1 cellular context compared by ENCODE assay signal in the genomic region with DNA sequence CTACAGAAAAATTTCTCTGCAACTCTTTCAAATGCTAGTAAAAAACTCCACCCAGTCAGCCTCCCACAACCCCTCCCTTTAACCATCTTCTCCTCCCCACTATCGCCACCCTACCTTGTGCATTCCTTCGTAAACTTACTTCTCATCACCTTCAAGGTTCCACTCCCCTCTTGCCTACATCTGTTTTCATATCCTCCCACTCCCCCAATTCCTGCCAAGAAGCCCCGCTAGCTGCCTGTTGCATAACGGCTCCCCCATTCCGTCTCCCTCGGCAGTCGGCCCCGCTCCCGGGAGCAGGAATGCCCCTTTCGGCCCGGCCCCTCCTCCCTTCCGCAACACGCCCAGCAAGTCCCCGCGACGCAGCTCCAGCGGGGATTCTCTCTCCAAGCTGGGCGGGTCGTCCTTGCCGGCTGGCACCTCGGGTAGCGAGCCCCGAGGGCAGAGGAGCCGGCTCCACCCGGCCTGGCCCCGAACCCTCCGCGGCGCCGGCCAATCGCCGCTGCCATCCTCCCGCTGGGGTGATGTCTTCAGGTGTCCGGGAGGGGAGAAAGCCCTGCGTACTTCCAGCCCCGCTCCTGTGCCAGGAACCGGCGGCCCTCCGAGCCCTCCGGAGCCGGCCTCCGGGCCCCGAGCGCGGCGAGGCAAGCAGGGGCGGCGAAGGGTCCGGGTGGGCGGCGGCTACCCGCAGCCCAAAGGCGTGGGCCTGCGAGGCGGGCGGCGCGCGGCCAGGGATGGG.
TF ChIP-seq lines count a peak whose summit lies in the region.

No MANE protein-coding gene starts in this region.

TF ChIP-seq in HEK293, 187 proteins besides CTCF, POLR2A, EP300 and RAD21 (continued from another document and continues in another):
- TF ChIP-seq, protein P1, sequence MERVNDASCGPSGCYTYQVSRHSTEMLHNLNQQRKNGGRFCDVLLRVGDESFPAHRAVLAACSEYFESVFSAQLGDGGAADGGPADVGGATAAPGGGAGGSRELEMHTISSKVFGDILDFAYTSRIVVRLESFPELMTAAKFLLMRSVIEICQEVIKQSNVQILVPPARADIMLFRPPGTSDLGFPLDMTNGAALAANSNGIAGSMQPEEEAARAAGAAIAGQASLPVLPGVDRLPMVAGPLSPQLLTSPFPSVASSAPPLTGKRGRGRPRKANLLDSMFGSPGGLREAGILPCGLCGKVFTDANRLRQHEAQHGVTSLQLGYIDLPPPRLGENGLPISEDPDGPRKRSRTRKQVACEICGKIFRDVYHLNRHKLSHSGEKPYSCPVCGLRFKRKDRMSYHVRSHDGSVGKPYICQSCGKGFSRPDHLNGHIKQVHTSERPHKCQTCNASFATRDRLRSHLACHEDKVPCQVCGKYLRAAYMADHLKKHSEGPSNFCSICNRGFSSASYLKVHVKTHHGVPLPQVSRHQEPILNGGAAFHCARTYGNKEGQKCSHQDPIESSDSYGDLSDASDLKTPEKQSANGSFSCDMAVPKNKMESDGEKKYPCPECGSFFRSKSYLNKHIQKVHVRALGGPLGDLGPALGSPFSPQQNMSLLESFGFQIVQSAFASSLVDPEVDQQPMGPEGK (tag by site-specific recombination; IDR thresholded peaks at IDR 0.05) = peak; percentile 95
- no peak for TF ChIP-seq GLI4 (tag by site-specific recombination; IDR thresholded peaks at IDR 0.05)
- no peak for TF ChIP-seq TRIM28 (IDR thresholded peaks at IDR 0.05; ENCODE audit: borderline replicate concordance, low read length)
- TF ChIP-seq, protein P2, sequence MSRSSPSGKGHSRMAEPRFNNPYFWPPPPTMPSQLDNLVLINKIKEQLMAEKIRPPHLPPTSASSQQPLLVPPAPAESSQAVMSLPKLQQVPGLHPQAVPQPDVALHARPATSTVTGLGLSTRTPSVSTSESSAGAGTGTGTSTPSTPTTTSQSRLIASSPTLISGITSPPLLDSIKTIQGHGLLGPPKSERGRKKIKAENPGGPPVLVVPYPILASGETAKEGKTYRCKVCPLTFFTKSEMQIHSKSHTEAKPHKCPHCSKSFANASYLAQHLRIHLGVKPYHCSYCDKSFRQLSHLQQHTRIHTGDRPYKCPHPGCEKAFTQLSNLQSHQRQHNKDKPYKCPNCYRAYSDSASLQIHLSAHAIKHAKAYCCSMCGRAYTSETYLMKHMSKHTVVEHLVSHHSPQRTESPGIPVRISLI (tag by site-specific recombination; IDR thresholded peaks at IDR 0.05) = no peak
- no peak for TF ChIP-seq ZFP3 (tag by site-specific recombination; IDR thresholded peaks at IDR 0.05; ENCODE audit: low read depth)
- TF ChIP-seq, protein P3, sequence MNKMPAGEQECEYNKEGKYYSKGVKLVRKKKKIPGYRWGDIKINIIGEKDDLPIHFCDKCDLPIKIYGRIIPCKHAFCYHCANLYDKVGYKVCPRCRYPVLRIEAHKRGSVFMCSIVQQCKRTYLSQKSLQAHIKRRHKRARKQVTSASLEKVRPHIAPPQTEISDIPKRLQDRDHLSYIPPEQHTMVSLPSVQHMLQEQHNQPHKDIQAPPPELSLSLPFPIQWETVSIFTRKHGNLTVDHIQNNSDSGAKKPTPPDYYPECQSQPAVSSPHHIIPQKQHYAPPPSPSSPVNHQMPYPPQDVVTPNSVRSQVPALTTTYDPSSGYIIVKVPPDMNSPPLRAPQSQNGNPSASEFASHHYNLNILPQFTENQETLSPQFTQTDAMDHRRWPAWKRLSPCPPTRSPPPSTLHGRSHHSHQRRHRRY (tag by site-specific recombination; IDR thresholded peaks at IDR 0.05) = no peak
- TF ChIP-seq, protein P4, sequence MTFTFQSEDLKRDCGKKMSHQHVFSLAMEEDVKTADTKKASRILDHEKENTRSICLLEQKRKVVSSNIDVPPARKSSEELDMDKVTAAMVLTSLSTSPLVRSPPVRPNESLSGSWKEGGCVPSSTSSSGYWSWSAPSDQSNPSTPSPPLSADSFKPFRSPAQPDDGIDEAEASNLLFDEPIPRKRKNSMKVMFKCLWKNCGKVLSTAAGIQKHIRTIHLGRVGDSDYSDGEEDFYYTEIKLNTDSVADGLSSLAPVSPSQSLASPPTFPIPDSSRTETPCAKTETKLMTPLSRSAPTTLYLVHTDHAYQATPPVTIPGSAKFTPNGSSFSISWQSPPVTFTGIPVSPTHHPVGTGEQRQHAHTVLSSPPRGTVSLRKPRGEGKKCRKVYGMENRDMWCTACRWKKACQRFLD (tag by site-specific recombination; IDR thresholded peaks at IDR 0.05) = no peak
- no peak for TF ChIP-seq ZNF48 (tag by site-specific recombination; IDR thresholded peaks at IDR 0.05)
- TF ChIP-seq ZNF510 (tag by site-specific recombination; IDR thresholded peaks at IDR 0.05; ENCODE audit: insufficient replicate concordance) = no peak
- no peak for TF ChIP-seq ZNF521 (tag by site-specific recombination; IDR thresholded peaks at IDR 0.05)
- TF ChIP-seq WT1 (tag by site-specific recombination; IDR thresholded peaks at IDR 0.05) = peak; percentile 95
- no peak for TF ChIP-seq ZNF837 (tag by site-specific recombination; IDR thresholded peaks at IDR 0.05)
- no peak for TF ChIP-seq ZNF571 (tag by site-specific recombination; IDR thresholded peaks at IDR 0.05)
- no peak for TF ChIP-seq ZNF560 (tag by site-specific recombination; IDR thresholded peaks at IDR 0.05; ENCODE audit: borderline replicate concordance)
- no peak for TF ChIP-seq ZNF146 (tag by site-specific recombination; IDR thresholded peaks at IDR 0.05)
- no peak for TF ChIP-seq ZNF830 (tag by site-specific recombination; IDR thresholded peaks at IDR 0.05; ENCODE audit: low read depth)
- TF ChIP-seq ZNF350 (tag by site-specific recombination; IDR thresholded peaks at IDR 0.05) = no peak
- TF ChIP-seq, protein P5, sequence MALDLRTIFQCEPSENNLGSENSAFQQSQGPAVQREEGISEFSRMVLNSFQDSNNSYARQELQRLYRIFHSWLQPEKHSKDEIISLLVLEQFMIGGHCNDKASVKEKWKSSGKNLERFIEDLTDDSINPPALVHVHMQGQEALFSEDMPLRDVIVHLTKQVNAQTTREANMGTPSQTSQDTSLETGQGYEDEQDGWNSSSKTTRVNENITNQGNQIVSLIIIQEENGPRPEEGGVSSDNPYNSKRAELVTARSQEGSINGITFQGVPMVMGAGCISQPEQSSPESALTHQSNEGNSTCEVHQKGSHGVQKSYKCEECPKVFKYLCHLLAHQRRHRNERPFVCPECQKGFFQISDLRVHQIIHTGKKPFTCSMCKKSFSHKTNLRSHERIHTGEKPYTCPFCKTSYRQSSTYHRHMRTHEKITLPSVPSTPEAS (tag by site-specific recombination; IDR thresholded peaks at IDR 0.05) = no peak
- TF ChIP-seq, protein P6, sequence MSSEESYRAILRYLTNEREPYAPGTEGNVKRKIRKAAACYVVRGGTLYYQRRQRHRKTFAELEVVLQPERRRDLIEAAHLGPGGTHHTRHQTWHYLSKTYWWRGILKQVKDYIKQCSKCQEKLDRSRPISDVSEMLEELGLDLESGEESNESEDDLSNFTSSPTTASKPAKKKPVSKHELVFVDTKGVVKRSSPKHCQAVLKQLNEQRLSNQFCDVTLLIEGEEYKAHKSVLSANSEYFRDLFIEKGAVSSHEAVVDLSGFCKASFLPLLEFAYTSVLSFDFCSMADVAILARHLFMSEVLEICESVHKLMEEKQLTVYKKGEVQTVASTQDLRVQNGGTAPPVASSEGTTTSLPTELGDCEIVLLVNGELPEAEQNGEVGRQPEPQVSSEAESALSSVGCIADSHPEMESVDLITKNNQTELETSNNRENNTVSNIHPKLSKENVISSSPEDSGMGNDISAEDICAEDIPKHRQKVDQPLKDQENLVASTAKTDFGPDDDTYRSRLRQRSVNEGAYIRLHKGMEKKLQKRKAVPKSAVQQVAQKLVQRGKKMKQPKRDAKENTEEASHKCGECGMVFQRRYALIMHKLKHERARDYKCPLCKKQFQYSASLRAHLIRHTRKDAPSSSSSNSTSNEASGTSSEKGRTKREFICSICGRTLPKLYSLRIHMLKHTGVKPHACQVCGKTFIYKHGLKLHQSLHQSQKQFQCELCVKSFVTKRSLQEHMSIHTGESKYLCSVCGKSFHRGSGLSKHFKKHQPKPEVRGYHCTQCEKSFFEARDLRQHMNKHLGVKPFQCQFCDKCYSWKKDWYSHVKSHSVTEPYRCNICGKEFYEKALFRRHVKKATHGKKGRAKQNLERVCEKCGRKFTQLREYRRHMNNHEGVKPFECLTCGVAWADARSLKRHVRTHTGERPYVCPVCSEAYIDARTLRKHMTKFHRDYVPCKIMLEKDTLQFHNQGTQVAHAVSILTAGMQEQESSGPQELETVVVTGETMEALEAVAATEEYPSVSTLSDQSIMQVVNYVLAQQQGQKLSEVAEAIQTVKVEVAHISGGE (tag by site-specific recombination; conservative IDR thresholded peaks at IDR 0.05; ENCODE audit: low read depth) = peak; percentile 38
- no peak for TF ChIP-seq ZNF404 (tag by site-specific recombination; IDR thresholded peaks at IDR 0.05)
- peak; percentile 66 for TF ChIP-seq ZNF366 (tag by site-specific recombination; conservative IDR thresholded peaks at IDR 0.05)
- TF ChIP-seq, protein P7, sequence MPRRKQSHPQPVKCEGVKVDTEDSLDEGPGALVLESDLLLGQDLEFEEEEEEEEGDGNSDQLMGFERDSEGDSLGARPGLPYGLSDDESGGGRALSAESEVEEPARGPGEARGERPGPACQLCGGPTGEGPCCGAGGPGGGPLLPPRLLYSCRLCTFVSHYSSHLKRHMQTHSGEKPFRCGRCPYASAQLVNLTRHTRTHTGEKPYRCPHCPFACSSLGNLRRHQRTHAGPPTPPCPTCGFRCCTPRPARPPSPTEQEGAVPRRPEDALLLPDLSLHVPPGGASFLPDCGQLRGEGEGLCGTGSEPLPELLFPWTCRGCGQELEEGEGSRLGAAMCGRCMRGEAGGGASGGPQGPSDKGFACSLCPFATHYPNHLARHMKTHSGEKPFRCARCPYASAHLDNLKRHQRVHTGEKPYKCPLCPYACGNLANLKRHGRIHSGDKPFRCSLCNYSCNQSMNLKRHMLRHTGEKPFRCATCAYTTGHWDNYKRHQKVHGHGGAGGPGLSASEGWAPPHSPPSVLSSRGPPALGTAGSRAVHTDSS (tag by site-specific recombination; IDR thresholded peaks at IDR 0.05) = no peak
- TF ChIP-seq ZNF274 (IDR thresholded peaks at IDR 0.05; ENCODE audit: low read length) = no peak
- no peak for TF ChIP-seq ZNF274 (tag by site-specific recombination; IDR thresholded peaks at IDR 0.05; ENCODE audit: borderline replicate concordance)
- TF ChIP-seq KLF16 (tag by site-specific recombination; IDR thresholded peaks at IDR 0.05) = peak; percentile 94
- no peak for TF ChIP-seq ZNF433 (tag by site-specific recombination; IDR thresholded peaks at IDR 0.05; ENCODE audit: low read depth)
- TF ChIP-seq, protein P8, sequence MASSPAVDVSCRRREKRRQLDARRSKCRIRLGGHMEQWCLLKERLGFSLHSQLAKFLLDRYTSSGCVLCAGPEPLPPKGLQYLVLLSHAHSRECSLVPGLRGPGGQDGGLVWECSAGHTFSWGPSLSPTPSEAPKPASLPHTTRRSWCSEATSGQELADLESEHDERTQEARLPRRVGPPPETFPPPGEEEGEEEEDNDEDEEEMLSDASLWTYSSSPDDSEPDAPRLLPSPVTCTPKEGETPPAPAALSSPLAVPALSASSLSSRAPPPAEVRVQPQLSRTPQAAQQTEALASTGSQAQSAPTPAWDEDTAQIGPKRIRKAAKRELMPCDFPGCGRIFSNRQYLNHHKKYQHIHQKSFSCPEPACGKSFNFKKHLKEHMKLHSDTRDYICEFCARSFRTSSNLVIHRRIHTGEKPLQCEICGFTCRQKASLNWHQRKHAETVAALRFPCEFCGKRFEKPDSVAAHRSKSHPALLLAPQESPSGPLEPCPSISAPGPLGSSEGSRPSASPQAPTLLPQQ (tag by site-specific recombination; IDR thresholded peaks at IDR 0.05) = peak; percentile 79; the same call in 1 of the 2 replicates
- no peak; the same call in 1 of the 2 replicates for TF ChIP-seq ZNF24 (tag by site-specific recombination; IDR thresholded peaks at IDR 0.05)
- TF ChIP-seq, protein P9, sequence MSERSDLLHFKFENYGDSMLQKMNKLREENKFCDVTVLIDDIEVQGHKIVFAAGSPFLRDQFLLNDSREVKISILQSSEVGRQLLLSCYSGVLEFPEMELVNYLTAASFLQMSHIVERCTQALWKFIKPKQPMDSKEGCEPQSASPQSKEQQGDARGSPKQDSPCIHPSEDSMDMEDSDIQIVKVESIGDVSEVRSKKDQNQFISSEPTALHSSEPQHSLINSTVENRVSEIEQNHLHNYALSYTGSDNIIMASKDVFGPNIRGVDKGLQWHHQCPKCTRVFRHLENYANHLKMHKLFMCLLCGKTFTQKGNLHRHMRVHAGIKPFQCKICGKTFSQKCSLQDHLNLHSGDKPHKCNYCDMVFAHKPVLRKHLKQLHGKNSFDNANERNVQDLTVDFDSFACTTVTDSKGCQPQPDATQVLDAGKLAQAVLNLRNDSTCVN (tag by site-specific recombination; optimal IDR thresholded peaks at IDR 0.05) = peak; percentile 77
- TF ChIP-seq ZBTB48 (tag by site-specific recombination; IDR thresholded peaks at IDR 0.05) = peak; percentile 34; the same call in 1 of the 2 replicates
- peak; percentile 87 for TF ChIP-seq GLIS2 (tag by site-specific recombination; IDR thresholded peaks at IDR 0.05)
- TF ChIP-seq, protein P10, sequence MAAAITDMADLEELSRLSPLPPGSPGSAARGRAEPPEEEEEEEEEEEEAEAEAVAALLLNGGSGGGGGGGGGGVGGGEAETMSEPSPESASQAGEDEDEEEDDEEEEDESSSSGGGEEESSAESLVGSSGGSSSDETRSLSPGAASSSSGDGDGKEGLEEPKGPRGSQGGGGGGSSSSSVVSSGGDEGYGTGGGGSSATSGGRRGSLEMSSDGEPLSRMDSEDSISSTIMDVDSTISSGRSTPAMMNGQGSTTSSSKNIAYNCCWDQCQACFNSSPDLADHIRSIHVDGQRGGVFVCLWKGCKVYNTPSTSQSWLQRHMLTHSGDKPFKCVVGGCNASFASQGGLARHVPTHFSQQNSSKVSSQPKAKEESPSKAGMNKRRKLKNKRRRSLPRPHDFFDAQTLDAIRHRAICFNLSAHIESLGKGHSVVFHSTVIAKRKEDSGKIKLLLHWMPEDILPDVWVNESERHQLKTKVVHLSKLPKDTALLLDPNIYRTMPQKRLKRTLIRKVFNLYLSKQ (tag by site-specific recombination; IDR thresholded peaks at IDR 0.05; ENCODE audit: borderline replicate concordance) = no peak
- TF ChIP-seq, protein P11, sequence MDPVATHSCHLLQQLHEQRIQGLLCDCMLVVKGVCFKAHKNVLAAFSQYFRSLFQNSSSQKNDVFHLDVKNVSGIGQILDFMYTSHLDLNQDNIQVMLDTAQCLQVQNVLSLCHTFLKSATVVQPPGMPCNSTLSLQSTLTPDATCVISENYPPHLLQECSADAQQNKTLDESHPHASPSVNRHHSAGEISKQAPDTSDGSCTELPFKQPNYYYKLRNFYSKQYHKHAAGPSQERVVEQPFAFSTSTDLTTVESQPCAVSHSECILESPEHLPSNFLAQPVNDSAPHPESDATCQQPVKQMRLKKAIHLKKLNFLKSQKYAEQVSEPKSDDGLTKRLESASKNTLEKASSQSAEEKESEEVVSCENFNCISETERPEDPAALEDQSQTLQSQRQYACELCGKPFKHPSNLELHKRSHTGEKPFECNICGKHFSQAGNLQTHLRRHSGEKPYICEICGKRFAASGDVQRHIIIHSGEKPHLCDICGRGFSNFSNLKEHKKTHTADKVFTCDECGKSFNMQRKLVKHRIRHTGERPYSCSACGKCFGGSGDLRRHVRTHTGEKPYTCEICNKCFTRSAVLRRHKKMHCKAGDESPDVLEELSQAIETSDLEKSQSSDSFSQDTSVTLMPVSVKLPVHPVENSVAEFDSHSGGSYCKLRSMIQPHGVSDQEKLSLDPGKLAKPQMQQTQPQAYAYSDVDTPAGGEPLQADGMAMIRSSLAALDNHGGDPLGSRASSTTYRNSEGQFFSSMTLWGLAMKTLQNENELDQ (tag by site-specific recombination; IDR thresholded peaks at IDR 0.05; ENCODE audit: low read depth) = no peak
- TF ChIP-seq ZNF175 (tag by site-specific recombination; IDR thresholded peaks at IDR 0.05) = no peak
- no peak for TF ChIP-seq ZNF138 (tag by site-specific recombination; IDR thresholded peaks at IDR 0.05; ENCODE audit: borderline replicate concordance)
- no peak for TF ChIP-seq ZNF558 (tag by site-specific recombination; IDR thresholded peaks at IDR 0.05)
- no peak for TF ChIP-seq ZNF214 (tag by site-specific recombination; IDR thresholded peaks at IDR 0.05; ENCODE audit: borderline replicate concordance)
